Comparison of ENCODE assay signal across 1 cellular context in genomic region chr6:87623248-87623647, GRCh38.
A peak's percentile ranks its signal among the peaks of the same experiment; 100 is the strongest.
TF ChIP-seq lines count a peak whose summit lies in the region.

No MANE protein-coding gene starts in this region.

TF ChIP-seq in K562, 482 proteins besides CTCF, POLR2A, EP300 and RAD21 (continued from another document):
- TF ChIP-seq HMBOX1 (IDR thresholded peaks at IDR 0.05) (0 out of 2 replicates have a peak, but pooled peaks have one; percentile 43), ZNF12 (CRISPR knock-in tag; IDR thresholded peaks at IDR 0.05) (no peak), FOXA3 (CRISPR knock-in tag; conservative IDR thresholded peaks at IDR 0.05 in 1 of 2, IDR thresholded peaks at IDR 0.05 in 1 of 2) (peak in 1 of 2 experiments; percentile 45; a peak in 1 of 4 replicates)
